8 cellular contexts compared by ENCODE assay signal in genomic region chr1:20633190-20634064, GRCh38. TPM values are rescaled to one million over a fixed set of nuclear protein-coding genes. Genes with fewer than 3 reads are reported as not detected.
A peak's percentile ranks its signal among the peaks of the same experiment; 100 is the strongest.
DNase-seq lines count a peak whose midpoint lies in the region; ATAC-seq and TF ChIP-seq lines count a peak whose summit lies in the region.

PINK1 (plus strand) TSS chr1:20633458; CDS start chr1:20633549, 91 bp downstream.

- no peaks in the 10 kb centered on the region for H3K9me3 ChIP-seq in CD8-positive, alpha-beta memory T cell (ENCODE audit: low read length)
- H3K9me3 ChIP-seq in MM.1S (replicated peaks; ENCODE audit: insufficient read depth, low read length) (no peaks in the 10 kb centered on the region), SK-N-SH (no peaks in the 10 kb centered on the region)

- no peaks in the 10 kb centered on the region for H3K36me3 ChIP-seq in CD8-positive, alpha-beta memory T cell (ENCODE audit: insufficient read depth, low read length)
- H3K36me3 ChIP-seq in MM.1S (replicated peaks; ENCODE audit: insufficient read depth, low read length): no peaks in the 10 kb centered on the region
- no peaks in the 10 kb centered on the region for H3K36me3 ChIP-seq in SK-N-SH (replicated peaks in 1 of 2; ENCODE audit: control insufficient read depth in 1 of 2, insufficient read depth in 2 of 2, low read length in 1 of 2)

- POLR2A ChIA-PET in CD8-positive, alpha-beta memory T cell (lab: Charles Lee): interaction anchor here (0.6 to 1.8 kb wide), 9 partner anchors 10 to 153 kb away, joined by 3 to 9 read pairs (median 3); partner anchors contain the start of genes DDOST and SH2D5
- POLR2A ChIA-PET in SK-N-SH (lab: Yijun Ruan, JAX): interaction anchor here (0.6 to 1.3 kb wide), 3 partner anchors 28 to 126 kb away, joined by 3 to 5 read pairs (median 4); partner anchors contain the start of genes DDOST and MUL1

- 3% methylated on average over 23 of the region's 93 CpGs for WGBS in SK-N-SH (ENCODE audit: low lambda C conversion rate)

- H3K27ac Mint-ChIP-seq in CD8-positive, alpha-beta memory T cell: peak within 1 kb of the TSS; percentile 79 to 94 (median 88)
- peak within 1 kb of the TSS; percentile 75 to 82 for H3K27ac Mint-ChIP-seq in activated naive CD4-positive, alpha-beta T cell treated with anti-CD3 and anti-CD28 coated beads, Interleukin-2, amount 50 U/mL, for 72 hours

- H3K4me2 ChIP-seq in MM.1S (ENCODE audit: low read depth, low read length): peak within 1 kb of the TSS; percentile 77
- peak within 1 kb of the TSS; percentile 80 for H3K4me2 ChIP-seq in SK-N-SH

- peak; percentile 63 for ATAC-seq in GM21423 (IDR thresholded peaks at IDR 0.05; ENCODE audit: unreplicated experiment)
- ATAC-seq in activated naive CD4-positive, alpha-beta T cell treated with anti-CD3 and anti-CD28 coated beads, Interleukin-2, amount 50 U/mL, for 72 hours: peak; percentile 84 to 92

- peaks cover 0 to 5% of the 10 kb centered on the region in 2 donors for H3K27me3 Mint-ChIP-seq in CD8-positive, alpha-beta memory T cell

- no peaks in the 10 kb centered on the region for H3K9me2 ChIP-seq in MM.1S (replicated peaks; ENCODE audit: insufficient read depth, low read length)
- H3K9me2 ChIP-seq in SK-N-SH: no peaks in the 10 kb centered on the region

- no peaks in the 10 kb centered on the region for H3K27me3 ChIP-seq in CD8-positive, alpha-beta memory T cell (ENCODE audit: insufficient read depth, low read length, poor library complexity, severe bottlenecking)
- H3K27me3 ChIP-seq in MM.1S (replicated peaks; ENCODE audit: insufficient read depth, low read length): peaks cover 33% of the 10 kb centered on the region
- H3K27me3 ChIP-seq in SK-N-SH (ENCODE audit: insufficient read depth): no peaks in the 10 kb centered on the region

- no peaks in the 10 kb centered on the region for H3F3A ChIP-seq in MM.1S (ENCODE audit: insufficient read depth, low read length)
- no peaks in the 10 kb centered on the region for H3F3A ChIP-seq in SK-N-SH (replicated peaks; ENCODE audit: insufficient read depth)

- H3K79me2 ChIP-seq in MM.1S (ENCODE audit: low read length) (no peaks in the 10 kb centered on the region), SK-N-SH (ENCODE audit: insufficient read depth) (no peaks in the 10 kb centered on the region)

- H3K9me3 Mint-ChIP-seq in CD8-positive, alpha-beta memory T cell: peaks cover 0 to 1% (median 0%) of the 10 kb centered on the region in 5 donors
- peaks cover 0 to 4% of the 10 kb centered on the region in 2 donors for H3K9me3 Mint-ChIP-seq in activated naive CD4-positive, alpha-beta T cell treated with anti-CD3 and anti-CD28 coated beads, Interleukin-2, amount 50 U/mL, for 72 hours

- H3K9ac ChIP-seq in MM.1S (ENCODE audit: low read length): peak within 1 kb of the TSS; percentile 68; the same call in 1 of the 2 replicates
- H3K9ac ChIP-seq in SK-N-SH: peak within 1 kb of the TSS; percentile 81

- H3K4me1 ChIP-seq in CD8-positive, alpha-beta memory T cell (ENCODE audit: insufficient read depth, low read length): peaks cover 10% of the 10 kb centered on the region
- peaks cover 4% of the 10 kb centered on the region; the same call in 1 of the 2 replicates for H3K4me1 ChIP-seq in MM.1S (ENCODE audit: low read length)
- peaks cover 0 to 12% of the 10 kb centered on the region in 2 experiments; a peak in 1 of 4 replicates for H3K4me1 ChIP-seq in SK-N-SH (ENCODE audit: control insufficient read depth in 1 of 2, insufficient read depth in 2 of 2, low read depth in 1 of 2, low read length in 1 of 2)

- peaks cover 0 to 24% (median 1%) of the 10 kb centered on the region in 3 donors for H3K36me3 Mint-ChIP-seq in CD8-positive, alpha-beta memory T cell
- no peaks in the 10 kb centered on the region for H3K36me3 Mint-ChIP-seq in activated naive CD4-positive, alpha-beta T cell treated with anti-CD3 and anti-CD28 coated beads, Interleukin-2, amount 50 U/mL, for 72 hours

- no peak for TF ChIP-seq EP300 in SK-N-SH (IDR thresholded peaks at IDR 0.05; ENCODE audit: borderline replicate concordance in 1 of 2, low read depth in 1 of 2, low read length in 1 of 2)

- no peaks in the 10 kb centered on the region for H4K20me1 ChIP-seq in MM.1S (ENCODE audit: insufficient read depth, low read length)
- no peaks in the 10 kb centered on the region; the same call in 1 of the 2 replicates for H4K20me1 ChIP-seq in SK-N-SH (ENCODE audit: insufficient read depth)

- CTCF ChIA-PET in CD8-positive, alpha-beta memory T cell (lab: Charles Lee): interaction anchor here (0.8 to 3.3 kb wide), 16 partner anchors 8 to 153 kb away, joined by 3 to 13 read pairs (median 4); partner anchors contain the start of genes DDOST and MUL1
- CTCF ChIA-PET in SK-N-SH (lab: Yijun Ruan, JAX): interaction anchor here (0.6 to 10.4 kb wide), 52 partner anchors 8 to 718 kb away, joined by 3 to 97 read pairs (median 5); partner anchors contain the start of genes CDA, DDOST, FAM43B and MUL1

- TF ChIP-seq CTCF in MM.1S (IDR thresholded peaks at IDR 0.05; ENCODE audit: low read length): peak; percentile 93
- TF ChIP-seq CTCF in SK-N-SH (IDR thresholded peaks at IDR 0.05): peak; percentile 96

- H3K4me3 ChIP-seq in CD8-positive, alpha-beta memory T cell (ENCODE audit: low read length): peak within 1 kb of the TSS; percentile 83
- H3K4me3 ChIP-seq in MM.1S (ENCODE audit: low read length): peak within 1 kb of the TSS; percentile 79
- H3K4me3 ChIP-seq in SK-N-SH (ENCODE audit: low read depth in 2 of 2, low read length in 1 of 2): peak within 1 kb of the TSS; percentile 64 to 88

- H3K4me1 Mint-ChIP-seq in CD8-positive, alpha-beta memory T cell: peaks cover 11 to 23% (median 17%) of the 10 kb centered on the region in 3 donors

- peak within 1 kb of the TSS; percentile 88 to 96 (median 92) for H3K4me3 Mint-ChIP-seq in CD8-positive, alpha-beta memory T cell

- H2AFZ ChIP-seq in MM.1S (ENCODE audit: low read length): peak within 1 kb of the TSS; percentile 88
- H2AFZ ChIP-seq in SK-N-SH (ENCODE audit: low read depth): peak within 1 kb of the TSS; percentile 99

- H3K27ac ChIP-seq in CD8-positive, alpha-beta memory T cell (ENCODE audit: low read depth, low read length): peak within 1 kb of the TSS; percentile 71
- H3K27ac ChIP-seq in MM.1S (ENCODE audit: low read length) (peak within 1 kb of the TSS; percentile 46; the same call in 1 of the 2 replicates), SK-N-SH (ENCODE audit: low read depth in 2 of 2, low read length in 1 of 2) (peak within 1 kb of the TSS; percentile 60 to 70)

- peak; percentile 66 for TF ChIP-seq RAD21 in SK-N-SH (IDR thresholded peaks at IDR 0.05; ENCODE audit: low read length)

- peak; percentile 78 to 92 (median 84) for DNase-seq in CD8-positive, alpha-beta memory T cell
- DNase-seq in MM.1S (peak; percentile 72), SK-N-SH (peak; percentile 95), glomerular endothelial cell (ENCODE audit: extremely low read depth, low read depth, low spot score) (no peak), occipital lobe (lab: John Stamatoyannopoulos, UW) (peak; percentile 69), superior temporal gyrus (ENCODE audit: extremely low spot score) (peak; percentile 82)
- peak; percentile 89 to 99 for DNase-seq in activated naive CD4-positive, alpha-beta T cell treated with anti-CD3 and anti-CD28 coated beads, Interleukin-2, amount 50 U/mL, for 72 hours (ENCODE audit: low spot score in 2 of 2)

TF ChIP-seq in SK-N-SH, 30 proteins besides CTCF, POLR2A, EP300 and RAD21 (continues in another document):
- TF ChIP-seq SMC3 (IDR thresholded peaks at IDR 0.05; ENCODE audit: low read depth, low read length) (peak; percentile 90), USF1 (IDR thresholded peaks at IDR 0.05; ENCODE audit: borderline replicate concordance, low read depth) (peak; percentile 24; the same call in 1 of the 2 replicates), GABPA (IDR thresholded peaks at IDR 0.05; ENCODE audit: low read depth) (no peak), NRF1 (IDR thresholded peaks at IDR 0.05; ENCODE audit: low read depth, low read length) (peak; percentile 93), MAX (IDR thresholded peaks at IDR 0.05; ENCODE audit: low read depth) (peak; percentile 86)

RNA-seq across cellular contexts. Expression of gene PINK1, which starts in this region (rescaled TPM):
- 1 to 10 TPM; 7.9 to 9.2 TPM for total RNA-seq in CD8-positive, alpha-beta memory T cell
- polyA plus RNA-seq in CD8-positive, alpha-beta memory T cell: 31.1 TPM
- 24.4 and 24.9 TPM in 2 replicates for polyA plus RNA-seq in SK-N-SH (2012; rRNA removed)
- polyA plus RNA-seq in SK-N-SH (2012; cell fraction: cytosol; rRNA removed): 20.5 and 24.3 TPM in 2 replicates
- 18.2 and 19.5 TPM in 2 replicates for polyA plus RNA-seq in SK-N-SH (2012; cell fraction: nucleus; rRNA removed)
- 10 to 100 TPM in 1 of 2 donors, 1 to 10 TPM in 1; 2.5 to 10.6 TPM for total RNA-seq in activated naive CD4-positive, alpha-beta T cell treated with anti-CD3 and anti-CD28 coated beads, Interleukin-2, amount 50 U/mL, for 72 hours
- total RNA-seq in glomerular endothelial cell: 56.0 and 57.2 TPM in 2 replicates
- total RNA-seq in occipital lobe: 117 TPM
